ENCODE assay signal across 8 cellular contexts in genomic region chr10:16891375-16892313, GRCh38.
DNase-seq lines count a peak whose midpoint lies in the region; ATAC-seq and TF ChIP-seq lines count a peak whose summit lies in the region.

No MANE protein-coding gene starts in this region.

- TSS peak; percentile 100 for BruUV-seq in Panc1 (replicated peaks; lab: Mats Ljungman, UMichigan)

- no peak for TF ChIP-seq POLR2A in sigmoid colon (IDR thresholded peaks at IDR 0.05)

- POLR2A ChIA-PET in Panc1 (lab: Charles Lee) = interaction anchor here (0.5 to 1.7 kb wide), 7 partner anchors 77 to 309 kb away, joined by 3 to 6 read pairs (median 4); no protein-coding TSS in a partner anchor

- peak; percentile 27 for DNase-seq in NK-92 treated with Interleukin-12 subunit alpha and Interleukin-12 subunit beta, amount 100 ng/mL, for 24 hours (lab: John Stamatoyannopoulos, UW)
- DNase-seq in NK-92 (lab: John Stamatoyannopoulos, UW; ENCODE audit: unreplicated experiment) = no peak
- peak; percentile 77 for DNase-seq in Panc1 (ENCODE audit: low read depth, low spot score)
- DNase-seq in activated naive CD4-positive, alpha-beta T cell treated with anti-CD3 and anti-CD28 coated beads, Interleukin-2, amount 10 ng/mL, durations not matched to agents 7 days and 5 days = peak; percentile 63
- peak; percentile 68 for DNase-seq in left ventricle myocardium inferior
- peak; percentile 84 for DNase-seq in sigmoid colon
- no peak for DNase-seq in hippocampal formation (lab: John Stamatoyannopoulos, UW)

- H3K4me1 ChIP-seq in Panc1 (ENCODE audit: control insufficient read depth, insufficient read depth, low read length) (peaks cover 37% of the 10 kb centered on the region), left ventricle myocardium inferior (peaks cover 4% of the 10 kb centered on the region), sigmoid colon (peaks cover 0 to 4% (median 0%) of the 10 kb centered on the region in 4 donors)

- H3K27me3 ChIP-seq in Panc1 (ENCODE audit: control insufficient read depth, insufficient read depth, low read length) = no peaks in the 10 kb centered on the region
- H3K27me3 ChIP-seq in left ventricle myocardium inferior (ENCODE audit: low read depth) = no peaks in the 10 kb centered on the region
- no peaks in the 10 kb centered on the region for H3K27me3 ChIP-seq in sigmoid colon

- peaks cover 11% of the 10 kb centered on the region for H3K4me1 Mint-ChIP-seq in activated naive CD4-positive, alpha-beta T cell treated with anti-CD3 and anti-CD28 coated beads, Interleukin-2, amount 10 ng/mL, durations not matched to agents 7 days and 5 days

- no peaks in the 10 kb centered on the region for H3K27me3 Mint-ChIP-seq in activated naive CD4-positive, alpha-beta T cell treated with anti-CD3 and anti-CD28 coated beads, Interleukin-2, amount 10 ng/mL, durations not matched to agents 7 days and 5 days

- peaks cover 4% of the 10 kb centered on the region for H3K9me3 Mint-ChIP-seq in activated naive CD4-positive, alpha-beta T cell treated with anti-CD3 and anti-CD28 coated beads, Interleukin-2, amount 10 ng/mL, durations not matched to agents 7 days and 5 days

- H3K9me3 ChIP-seq in Panc1 (ENCODE audit: control insufficient read depth, insufficient read depth, low read depth, low read length) = peaks cover 13% of the 10 kb centered on the region; the same call in 1 of the 2 replicates
- peaks cover 6% of the 10 kb centered on the region for H3K9me3 ChIP-seq in left ventricle myocardium inferior (replicated peaks)
- no peaks in the 10 kb centered on the region for H3K9me3 ChIP-seq in sigmoid colon

- CTCF ChIA-PET in Panc1 (lab: Charles Lee) = interaction anchor here (0.7 kb wide), 1 partner anchor 311 kb away, joined by 3 read pairs; no protein-coding TSS in a partner anchor
- CTCF ChIA-PET in activated naive CD4-positive, alpha-beta T cell treated with anti-CD3 and anti-CD28 coated beads, Interleukin-2, amount 10 ng/mL, durations not matched to agents 7 days and 5 days (lab: Charles Lee) = interaction anchor here (0.6 to 1.7 kb wide), 8 partner anchors 24 to 365 kb away, joined by 3 to 8 read pairs (median 3); no protein-coding TSS in a partner anchor

- TF ChIP-seq EP300 in sigmoid colon (IDR thresholded peaks at IDR 0.05) = no peak

- intact Hi-C loops in Panc1 (cut with micrococcal nuclease; ENCODE audit: unreplicated experiment) (loop anchor here (2.0 to 5.0 kb wide), 5 partner anchors 49 to 339 kb away; no protein-coding TSS in a partner anchor), left ventricle myocardium inferior (cut with micrococcal nuclease) (loop anchor here (10.0 kb wide), 1 partner anchor 363 kb away; no protein-coding TSS in a partner anchor), sigmoid colon (cut with DNase I) (no loop called here)

- H3K27ac ChIP-seq in Panc1 (ENCODE audit: low read length) = peak overlapping the region; percentile 96
- H3K27ac ChIP-seq in left ventricle myocardium inferior (replicated peaks) = peak overlapping the region; percentile 49
- peak overlapping the region; percentile 14 to 50 (median 28) for H3K27ac ChIP-seq in sigmoid colon

- H3K36me3 Mint-ChIP-seq in activated naive CD4-positive, alpha-beta T cell treated with anti-CD3 and anti-CD28 coated beads, Interleukin-2, amount 10 ng/mL, durations not matched to agents 7 days and 5 days = no peaks in the 10 kb centered on the region

- ATAC-seq in Panc1 (peak; percentile 85), HG02610 (IDR thresholded peaks at IDR 0.05; ENCODE audit: unreplicated experiment) (no peak)

- H3K4me3 Mint-ChIP-seq in activated naive CD4-positive, alpha-beta T cell treated with anti-CD3 and anti-CD28 coated beads, Interleukin-2, amount 10 ng/mL, durations not matched to agents 7 days and 5 days = peak overlapping the region; percentile 31

- peak; percentile 76 for TF ChIP-seq CTCF in Panc1 (IDR thresholded peaks at IDR 0.05)
- TF ChIP-seq CTCF in left ventricle myocardium inferior (IDR thresholded peaks at IDR 0.05; ENCODE audit: borderline replicate concordance) = peak; percentile 75
- TF ChIP-seq CTCF in sigmoid colon (IDR thresholded peaks at IDR 0.05) = peak in 1 of 4 experiments; percentile 27

- H3K4me3 ChIP-seq in Panc1 (ENCODE audit: low read depth in 2 of 2, low read length in 2 of 2) (peak overlapping the region in 1 of 2 experiments; percentile 18; a peak in 2 of 4 replicates), left ventricle myocardium inferior (no peak overlapping the region), sigmoid colon (no peak overlapping the region)

- WGBS in sigmoid colon, 2 donors = 27 to 51% methylated on average over 12 of the region's 12 CpGs

- in situ Hi-C loops in Panc1 (cut with HindIII; ENCODE audit: low pct_unique_long_range_greater_than_20kb, low sequenced_read_pairs) = no loop called here

- no peaks in the 10 kb centered on the region; the same call in 1 of the 2 replicates for H3K36me3 ChIP-seq in Panc1 (ENCODE audit: control insufficient read depth, insufficient read depth, low read length)
- H3K36me3 ChIP-seq in left ventricle myocardium inferior = no peaks in the 10 kb centered on the region
- no peaks in the 10 kb centered on the region for H3K36me3 ChIP-seq in sigmoid colon

- peak overlapping the region; percentile 38 for H3K27ac Mint-ChIP-seq in activated naive CD4-positive, alpha-beta T cell treated with anti-CD3 and anti-CD28 coated beads, Interleukin-2, amount 10 ng/mL, durations not matched to agents 7 days and 5 days

Comparison
In these comparisons a context has a peak if more than half of its experiments do, and no peak if none do; other contexts are left out.
1. DNase-seq: peak in NK-92 treated with Interleukin-12 subunit alpha and Interleukin-12 subunit beta, amount 100 ng/mL, for 24 hours (single experiment), Panc1 (single experiment), activated naive CD4-positive, alpha-beta T cell treated with anti-CD3 and anti-CD28 coated beads, Interleukin-2, amount 10 ng/mL, durations not matched to agents 7 days and 5 days (single experiment), left ventricle myocardium inferior (single experiment) and sigmoid colon (single experiment); none in NK-92 (single experiment) and hippocampal formation (0 of 2).
2. H3K27ac ChIP-seq: peak in every context shown above with its lines; median percentile 96 in Panc1; 49 in left ventricle myocardium inferior; 28 in sigmoid colon.